Comparison of ENCODE assay signal across 13 cellular contexts in genomic region chr12:71503579-71504470, GRCh38.
DNase-seq lines count a peak whose midpoint lies in the region; ATAC-seq lines count a peak whose summit lies in the region.
"Had no signal": no experiment of that assay in that cellular context is flagged by ENCODE, and none has a peak within 500 bp of the region (broad histone marks: within the 10 kb centered on the region; RNA-seq: fewer than 3 reads in every experiment).

No MANE protein-coding gene starts in this region.

- H3K4me3 Mint-ChIP-seq in activated naive CD4-positive, alpha-beta T cell treated with anti-CD3 and anti-CD28 coated beads for 36 hours = no peak overlapping the region
- no peak overlapping the region for H3K4me3 Mint-ChIP-seq in activated naive CD8-positive, alpha-beta T cell treated with anti-CD3 and anti-CD28 coated beads for 36 hours
- peak overlapping the region in 1 of 2 donors; percentile 31 for H3K4me3 Mint-ChIP-seq in stimulated activated naive B cell treated with anti-CD40 and anti-IgM and Interleukin-4, amounts not matched to agents 10 μg/mL and 1 μg/mL and 100 μg/mL, for 72 hours
- H3K4me3 Mint-ChIP-seq: activated T-cell treated with anti-CD3 and anti-CD28 coated beads, Interleukin-2, amount 50 U/mL, for 72 hours had no signal

- H3K27ac Mint-ChIP-seq in activated naive CD4-positive, alpha-beta T cell treated with anti-CD3 and anti-CD28 coated beads for 36 hours = no peak overlapping the region
- peak overlapping the region in 1 of 2 donors; percentile 58 for H3K27ac Mint-ChIP-seq in activated naive CD4-positive, alpha-beta T cell treated with anti-CD3 and anti-CD28 coated beads, Interleukin-2, amount 50 U/mL, for 72 hours
- peak overlapping the region; percentile 1 for H3K27ac Mint-ChIP-seq in activated naive CD8-positive, alpha-beta T cell treated with anti-CD3 and anti-CD28 coated beads for 36 hours
- H3K27ac Mint-ChIP-seq in stimulated activated naive B cell treated with anti-CD40 and anti-IgM and Interleukin-4, amounts not matched to agents 10 μg/mL and 1 μg/mL and 100 μg/mL, for 72 hours = peak overlapping the region; percentile 21
- H3K27ac Mint-ChIP-seq: activated T-cell treated with anti-CD3 and anti-CD28 coated beads, Interleukin-2, amount 50 U/mL, for 72 hours had no signal

- no peaks in the 10 kb centered on the region for H3K36me3 Mint-ChIP-seq in activated naive CD4-positive, alpha-beta T cell treated with anti-CD3 and anti-CD28 coated beads for 36 hours (ENCODE audit: low read depth)
- H3K36me3 Mint-ChIP-seq in activated naive CD4-positive, alpha-beta T cell treated with anti-CD3 and anti-CD28 coated beads, Interleukin-2, amount 50 U/mL, for 72 hours = no peaks in the 10 kb centered on the region
- no peaks in the 10 kb centered on the region for H3K36me3 Mint-ChIP-seq in activated naive CD8-positive, alpha-beta T cell treated with anti-CD3 and anti-CD28 coated beads for 36 hours
- no peaks in the 10 kb centered on the region for H3K36me3 Mint-ChIP-seq in stimulated activated naive B cell treated with anti-CD40 and anti-IgM and Interleukin-4, amounts not matched to agents 10 μg/mL and 1 μg/mL and 100 μg/mL, for 72 hours

- intact Hi-C loops in activated naive CD4-positive, alpha-beta T cell treated with anti-CD3 and anti-CD28 coated beads for 36 hours (cut with micrococcal nuclease) = no loop called here

- CTCF ChIA-PET in activated naive CD4-positive, alpha-beta T cell treated with anti-CD3 and anti-CD28 coated beads for 36 hours (lab: Charles Lee) = interaction anchor here (0.6 kb wide), 1 partner anchor 19 kb away, joined by 3 read pairs; no protein-coding TSS in a partner anchor

- ATAC-seq in activated naive CD4-positive, alpha-beta T cell treated with anti-CD3 and anti-CD28 coated beads, Interleukin-2, amount 50 U/mL, for 72 hours = no peak
- peak; percentile 57 to 58 for ATAC-seq in stimulated activated naive B cell treated with anti-CD40 and anti-IgM and Interleukin-4, amounts not matched to agents 10 μg/mL and 1 μg/mL and 100 μg/mL, for 72 hours (replicated peaks)
- ATAC-seq in HG03442 (IDR thresholded peaks at IDR 0.05; ENCODE audit: unreplicated experiment) = no peak
- ATAC-seq: activated T-cell treated with anti-CD3 and anti-CD28 coated beads, Interleukin-2, amount 50 U/mL, for 72 hours had no signal

- no peaks in the 10 kb centered on the region for H3K9me3 Mint-ChIP-seq in activated naive CD4-positive, alpha-beta T cell treated with anti-CD3 and anti-CD28 coated beads for 36 hours
- H3K9me3 Mint-ChIP-seq in activated naive CD4-positive, alpha-beta T cell treated with anti-CD3 and anti-CD28 coated beads, Interleukin-2, amount 50 U/mL, for 72 hours = no peaks in the 10 kb centered on the region
- peaks cover 1% of the 10 kb centered on the region for H3K9me3 Mint-ChIP-seq in activated naive CD8-positive, alpha-beta T cell treated with anti-CD3 and anti-CD28 coated beads for 36 hours
- no peaks in the 10 kb centered on the region for H3K9me3 Mint-ChIP-seq in stimulated activated naive B cell treated with anti-CD40 and anti-IgM and Interleukin-4, amounts not matched to agents 10 μg/mL and 1 μg/mL and 100 μg/mL, for 72 hours

- H3K27me3 Mint-ChIP-seq in activated naive CD4-positive, alpha-beta T cell treated with anti-CD3 and anti-CD28 coated beads for 36 hours (ENCODE audit: low read depth) = no peaks in the 10 kb centered on the region
- no peaks in the 10 kb centered on the region for H3K27me3 Mint-ChIP-seq in activated naive CD8-positive, alpha-beta T cell treated with anti-CD3 and anti-CD28 coated beads for 36 hours
- no peaks in the 10 kb centered on the region for H3K27me3 Mint-ChIP-seq in stimulated activated naive B cell treated with anti-CD40 and anti-IgM and Interleukin-4, amounts not matched to agents 10 μg/mL and 1 μg/mL and 100 μg/mL, for 72 hours

- H3K4me1 Mint-ChIP-seq in activated naive CD4-positive, alpha-beta T cell treated with anti-CD3 and anti-CD28 coated beads for 36 hours (ENCODE audit: low read depth) = peaks cover 11% of the 10 kb centered on the region
- H3K4me1 Mint-ChIP-seq in activated naive CD8-positive, alpha-beta T cell treated with anti-CD3 and anti-CD28 coated beads for 36 hours = peaks cover 8% of the 10 kb centered on the region
- peaks cover 7 to 15% of the 10 kb centered on the region in 2 donors for H3K4me1 Mint-ChIP-seq in stimulated activated naive B cell treated with anti-CD40 and anti-IgM and Interleukin-4, amounts not matched to agents 10 μg/mL and 1 μg/mL and 100 μg/mL, for 72 hours

- peak; percentile 9 for DNase-seq in activated naive CD4-positive, alpha-beta T cell treated with anti-CD3 and anti-CD28 coated beads for 36 hours
- no peak for DNase-seq in activated naive CD4-positive, alpha-beta T cell treated with anti-CD3 and anti-CD28 coated beads, Interleukin-2, amount 50 U/mL, for 72 hours (ENCODE audit: low spot score in 2 of 2)
- DNase-seq in NCI-H2029 treated with DMSO at 0.1 percent for 48 hours (lab: John Stamatoyannopoulos, UW) (peak; percentile 26), GF-D8 (lab: John Stamatoyannopoulos, UW) (no peak), SHP77 (lab: John Stamatoyannopoulos, UW) (no peak)
- DNase-seq in activated naive CD8-positive, alpha-beta T cell treated with anti-CD3 and anti-CD28 coated beads for 36 hours = no peak
- DNase-seq in stimulated activated naive B cell treated with anti-CD40 and anti-IgM and Interleukin-4, amounts not matched to agents 10 μg/mL and 1 μg/mL and 100 μg/mL, for 72 hours = no peak
- DNase-seq: activated T-cell treated with anti-CD3 and anti-CD28 coated beads, Interleukin-2, amount 50 U/mL, for 72 hours; cerebellar nuclear complex; foreskin fibroblast; posterior cingulate gyrus; transverse colon had no signal

Comparison
In these comparisons a context has a peak if more than half of its experiments do, and no peak if none do; other contexts are left out.
1. DNase-seq: peak in activated naive CD4-positive, alpha-beta T cell treated with anti-CD3 and anti-CD28 coated beads for 36 hours (single experiment) and NCI-H2029 treated with DMSO at 0.1 percent for 48 hours (single experiment); none in activated naive CD4-positive, alpha-beta T cell treated with anti-CD3 and anti-CD28 coated beads, Interleukin-2, amount 50 U/mL, for 72 hours (0 of 2), activated naive CD8-positive, alpha-beta T cell treated with anti-CD3 and anti-CD28 coated beads for 36 hours (single experiment), stimulated activated naive B cell treated with anti-CD40 and anti-IgM and Interleukin-4, amounts not matched to agents 10 μg/mL and 1 μg/mL and 100 μg/mL, for 72 hours (single experiment), GF-D8 (single experiment) and SHP77 (0 of 2).
2. ATAC-seq: peak in stimulated activated naive B cell treated with anti-CD40 and anti-IgM and Interleukin-4, amounts not matched to agents 10 μg/mL and 1 μg/mL and 100 μg/mL, for 72 hours (2 of 2); none in activated naive CD4-positive, alpha-beta T cell treated with anti-CD3 and anti-CD28 coated beads, Interleukin-2, amount 50 U/mL, for 72 hours (0 of 2) and HG03442 (single experiment).